In genomic region chr1:12592496-12592895, GRCh38 we compare ENCODE assay signal across 17 cellular contexts. TPM values are rescaled to one million over a fixed set of nuclear protein-coding genes. Genes with fewer than 3 reads are reported as not detected.
DNase-seq lines count a peak whose midpoint lies in the region; ATAC-seq, FAIRE-seq and TF ChIP-seq lines count a peak whose summit lies in the region.
"Had no signal": no experiment of that assay in that cellular context is flagged by ENCODE, and none has a peak within 500 bp of the region (broad histone marks: within the 10 kb centered on the region; RNA-seq: fewer than 3 reads in every experiment).

No MANE protein-coding gene starts in this region.

- H3K4me2 ChIP-seq in GM23338 = peak overlapping the region; percentile 64; the same call in 1 of the 2 replicates

- no peak for FAIRE-seq in kidney (lab: Jason Lieb, UNC)

- H3K36me3 ChIP-seq in GM23338 (ENCODE audit: insufficient read depth) (no peaks in the 10 kb centered on the region), kidney (ENCODE audit: control insufficient read depth in 1 of 2, insufficient read depth in 2 of 2, low read length in 2 of 2) (peaks cover 6 to 27% of the 10 kb centered on the region in 2 donors), skeletal muscle tissue (ENCODE audit: control insufficient read depth in 3 of 3, insufficient read depth in 3 of 3, low read length in 3 of 3) (peaks cover 0 to 10% (median 2%) of the 10 kb centered on the region in 3 donors)
- H3K36me3 ChIP-seq: BLaER1 treated with 17β-estradiol and CSF1 and Interleukin-3, amounts not matched to agents 10 nM and 100 nM had no signal

- peaks cover 13% of the 10 kb centered on the region; the same call in 1 of the 2 replicates for H3F3A ChIP-seq in GM23338 (replicated peaks; ENCODE audit: low read depth)

- 0 out of 2 replicates have a peak, but pooled peaks cover 4% of the 10 kb centered on the region for H4K20me1 ChIP-seq in GM23338 (replicated peaks; ENCODE audit: insufficient read depth)

- H3K27ac ChIP-seq in GM23338 (ENCODE audit: low read depth) (no peak overlapping the region), kidney (ENCODE audit: low read depth in 2 of 2, low read length in 2 of 2) (peak overlapping the region; percentile 5 to 14), skeletal muscle tissue (ENCODE audit: low read depth, low read length) (peak overlapping the region; percentile 79)
- H3K27ac ChIP-seq: BLaER1 treated with 17β-estradiol and CSF1 and Interleukin-3, amounts not matched to agents 10 nM and 100 nM; epithelial cell of prostate had no signal

- no peaks in the 10 kb centered on the region; the same call in 2 of the 3 replicates for H3K9me3 Mint-ChIP-seq in GM23338
- no peaks in the 10 kb centered on the region for H3K9me3 Mint-ChIP-seq in activated naive CD8-positive, alpha-beta T cell treated with anti-CD3 and anti-CD28 coated beads for 36 hours
- H3K9me3 Mint-ChIP-seq: activated CD4-positive, alpha-beta memory T cell treated with anti-CD3 and anti-CD28 coated beads, Interleukin-2, amount 10 ng/mL, durations not matched to agents 7 days and 5 days had no signal

- H3K79me2 ChIP-seq in GM23338 (replicated peaks; ENCODE audit: insufficient read depth) = peaks cover 6% of the 10 kb centered on the region

- H3K27me3 Mint-ChIP-seq in GM23338 (ENCODE audit: insufficient read depth, low read depth, poor library complexity) = peaks cover 19% of the 10 kb centered on the region
- H3K27me3 Mint-ChIP-seq in activated naive CD8-positive, alpha-beta T cell treated with anti-CD3 and anti-CD28 coated beads for 36 hours = no peaks in the 10 kb centered on the region

- peaks cover 33% of the 10 kb centered on the region for H3K4me1 Mint-ChIP-seq in GM23338
- H3K4me1 Mint-ChIP-seq in activated naive CD8-positive, alpha-beta T cell treated with anti-CD3 and anti-CD28 coated beads for 36 hours = peaks cover 38% of the 10 kb centered on the region

- no peaks in the 10 kb centered on the region for H3K9me3 ChIP-seq in kidney (ENCODE audit: control insufficient read depth in 1 of 2, low read length in 2 of 2)
- no peaks in the 10 kb centered on the region for H3K9me3 ChIP-seq in skeletal muscle tissue (ENCODE audit: control insufficient read depth in 3 of 3, low read length in 3 of 3)
- H3K9me3 ChIP-seq: BLaER1 treated with 17β-estradiol and CSF1 and Interleukin-3, amounts not matched to agents 10 nM and 100 nM had no signal

- no peak overlapping the region for H2AFZ ChIP-seq in GM23338

- ATAC-seq in GM23338 (no peak), HG03135 (IDR thresholded peaks at IDR 0.05; ENCODE audit: unreplicated experiment) (no peak), GM21619 (IDR thresholded peaks at IDR 0.05; ENCODE audit: unreplicated experiment) (no peak)

- H3K9me2 ChIP-seq in GM23338 (ENCODE audit: insufficient read depth) = no peaks in the 10 kb centered on the region

- TF ChIP-seq CTCF in GM23338 (conservative IDR thresholded peaks at IDR 0.05; ENCODE audit: low read depth in 2 of 2) = no peak
- TF ChIP-seq CTCF in kidney (IDR thresholded peaks at IDR 0.05; ENCODE audit: borderline replicate concordance, extremely low read depth, insufficient read depth) = no peak

- no peak overlapping the region for H3K27ac Mint-ChIP-seq in GM23338
- peak overlapping the region; percentile 19 for H3K27ac Mint-ChIP-seq in activated naive CD8-positive, alpha-beta T cell treated with anti-CD3 and anti-CD28 coated beads for 36 hours
- H3K27ac Mint-ChIP-seq: activated CD4-positive, alpha-beta memory T cell treated with anti-CD3 and anti-CD28 coated beads, Interleukin-2, amount 10 ng/mL, durations not matched to agents 7 days and 5 days had no signal

- H3K4me1 ChIP-seq in GM23338 (ENCODE audit: insufficient read depth) (peaks cover 35% of the 10 kb centered on the region), kidney (ENCODE audit: control insufficient read depth in 1 of 2, insufficient read depth in 1 of 2, low read depth in 1 of 2, low read length in 2 of 2) (peaks cover 39 to 48% of the 10 kb centered on the region in 2 donors), skeletal muscle tissue (ENCODE audit: control insufficient read depth in 3 of 3, insufficient read depth in 3 of 3, low read length in 3 of 3) (peaks cover 77 to 81% (median 79%) of the 10 kb centered on the region in 3 donors)

- H3K4me3 ChIP-seq in GM23338 = no peak overlapping the region
- H3K4me3 ChIP-seq in kidney (ENCODE audit: low read length in 2 of 2) = no peak overlapping the region
- no peak overlapping the region for H3K4me3 ChIP-seq in skeletal muscle tissue (ENCODE audit: low read length in 3 of 3)
- H3K4me3 ChIP-seq: BLaER1 treated with 17β-estradiol and CSF1 and Interleukin-3, amounts not matched to agents 10 nM and 100 nM had no signal

- DNase-seq in GM23338 (ENCODE audit: low spot score) = no peak
- DNase-seq in activated naive CD8-positive, alpha-beta T cell treated with anti-CD3 and anti-CD28 coated beads for 36 hours = no peak
- no peak for DNase-seq in kidney
- DNase-seq in kidney tubule cell (ENCODE audit: low spot score) = no peak
- DNase-seq in NCI-H510A treated with DMSO at 0.1 percent for 48 hours (lab: John Stamatoyannopoulos, UW) = no peak
- DNase-seq: activated CD4-positive, alpha-beta memory T cell treated with anti-CD3 and anti-CD28 coated beads, Interleukin-2, amount 10 ng/mL, durations not matched to agents 7 days and 5 days; activated gamma-delta T cell; NCI-H1048; stimulated activated CD4-positive, alpha-beta T cell treated with anti-CD3 and anti-CD28 coated beads, Interleukin-12 subunit alpha, Interleukin-12 subunit beta, amount 100 ng/mL, for 4 hours had no signal

- intact Hi-C loops in kidney (cut with DNase I) = no loop called here

- peak overlapping the region in 1 of 2 donors; percentile 1 for H3K9ac ChIP-seq in kidney (ENCODE audit: low read length in 2 of 2)
- peak overlapping the region in 2 of 3 donors; percentile 52 to 84 for H3K9ac ChIP-seq in skeletal muscle tissue (ENCODE audit: low read depth in 1 of 3, low read length in 3 of 3)
- H3K9ac ChIP-seq: BLaER1 treated with 17β-estradiol and CSF1 and Interleukin-3, amounts not matched to agents 10 nM and 100 nM had no signal

- H3K36me3 Mint-ChIP-seq in GM23338 (ENCODE audit: low read depth) = no peaks in the 10 kb centered on the region; the same call in 2 of the 3 replicates
- H3K36me3 Mint-ChIP-seq in activated naive CD8-positive, alpha-beta T cell treated with anti-CD3 and anti-CD28 coated beads for 36 hours = peaks cover 49% of the 10 kb centered on the region

- H3K27me3 ChIP-seq in GM23338 (ENCODE audit: insufficient read depth) (0 out of 2 replicates have a peak, but pooled peaks cover 3% of the 10 kb centered on the region), skeletal muscle tissue (ENCODE audit: control insufficient read depth in 3 of 3, insufficient read depth in 3 of 3, low read length in 3 of 3) (no peaks in the 10 kb centered on the region)

- H3K4me3 Mint-ChIP-seq in GM23338 = no peak overlapping the region; the same call in 2 of the 3 replicates
- no peak overlapping the region for H3K4me3 Mint-ChIP-seq in activated naive CD8-positive, alpha-beta T cell treated with anti-CD3 and anti-CD28 coated beads for 36 hours
- H3K4me3 Mint-ChIP-seq: activated CD4-positive, alpha-beta memory T cell treated with anti-CD3 and anti-CD28 coated beads, Interleukin-2, amount 10 ng/mL, durations not matched to agents 7 days and 5 days had no signal

RNA-seq across cellular contexts. Expression of gene DHRS3, which starts 25.5 kb away (rescaled TPM):
- total RNA-seq in GM23338 (2014; rRNA removed; shearing (Covaris generic)) = 21.0 and 21.2 TPM in 2 replicates
- 24.8 and 26.0 TPM in 2 replicates for polyA plus RNA-seq in GM23338 (2016; fragmentation: Nextera tagmentation; extraction: Ambion mirVana)
- total RNA-seq in activated naive CD8-positive, alpha-beta T cell treated with anti-CD3 and anti-CD28 coated beads for 36 hours = 100 to 1,000 TPM; 163 to 167 TPM
- 44.8 TPM for total RNA-seq in kidney
- 97.1 TPM for polyA plus RNA-seq in kidney (ENCODE audit: insufficient read depth, low read depth, low replicate concordance)
- total RNA-seq in skeletal muscle tissue = 37.6 TPM
- total RNA-seq: SK-MEL-5 had no signal

RNA-seq across cellular contexts. Expression of gene AADACL4, which starts 51.4 kb away (rescaled TPM):
- total RNA-seq in GM23338 (2014; rRNA removed; shearing (Covaris generic)) = not detected in 2 replicates
- polyA plus RNA-seq in GM23338 (2016; fragmentation: Nextera tagmentation; extraction: Ambion mirVana) (not detected in 2 replicates), kidney (ENCODE audit: insufficient read depth, low read depth, low replicate concordance) (0.58 TPM)
- total RNA-seq in activated naive CD8-positive, alpha-beta T cell treated with anti-CD3 and anti-CD28 coated beads for 36 hours = not detected
- total RNA-seq in kidney (0.16 TPM), skeletal muscle tissue (not detected)
- total RNA-seq: activated CD4-positive, alpha-beta memory T cell treated with anti-CD3 and anti-CD28 coated beads, Interleukin-2, amount 10 ng/mL, durations not matched to agents 7 days and 5 days; cerebellum; lung microvascular endothelial cell; SK-MEL-5 had no signal
